ENCODE assay signal across 1 cellular context in the genomic region with DNA sequence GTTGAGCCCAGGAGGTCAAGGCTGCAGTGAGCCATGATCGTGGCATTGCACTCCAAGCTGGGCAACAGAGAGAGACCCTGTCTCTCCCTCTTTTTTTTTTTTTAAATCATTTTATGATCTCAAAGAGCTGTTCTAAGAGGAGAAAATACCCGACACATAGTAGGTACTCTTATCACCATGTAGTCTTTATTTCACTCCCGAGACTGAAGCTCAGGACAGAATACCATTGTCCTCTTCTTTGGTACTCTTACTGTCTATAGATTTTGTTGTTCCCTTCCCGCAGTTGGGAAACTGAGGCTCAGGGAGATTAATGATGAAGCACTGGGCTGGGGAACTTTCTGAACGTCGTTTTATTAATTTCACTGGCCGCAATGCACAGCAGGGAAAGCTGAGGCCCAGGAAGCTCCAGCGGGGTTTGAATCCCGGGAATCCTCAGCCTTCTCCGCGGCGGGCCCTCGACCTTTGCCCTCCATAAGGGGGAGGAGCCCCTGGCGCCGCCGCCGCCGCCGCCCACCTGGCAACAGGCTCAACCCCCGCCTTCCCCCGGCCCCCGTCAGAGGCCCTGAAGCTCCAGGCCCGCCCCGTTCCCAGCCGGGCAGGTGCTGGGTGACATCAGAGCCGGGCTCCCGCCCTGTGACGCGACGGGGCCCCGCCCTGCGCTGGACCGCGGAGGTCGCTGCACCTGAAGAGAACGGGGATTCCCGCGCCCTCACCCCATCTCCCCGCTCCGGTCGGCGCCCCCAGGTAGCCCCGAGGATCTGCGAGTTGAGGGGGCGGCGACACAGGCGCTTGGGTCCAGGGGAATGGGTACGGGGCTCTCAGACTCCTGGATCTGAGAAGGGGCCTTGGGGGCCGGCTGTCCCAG.
TF ChIP-seq lines count a peak whose summit lies in the region.

No MANE protein-coding gene starts in this region.

TF ChIP-seq in HepG2, 621 proteins besides CTCF, POLR2A, EP300 and RAD21 (continued from another document and continues in another):
- TF ChIP-seq, protein P1, sequence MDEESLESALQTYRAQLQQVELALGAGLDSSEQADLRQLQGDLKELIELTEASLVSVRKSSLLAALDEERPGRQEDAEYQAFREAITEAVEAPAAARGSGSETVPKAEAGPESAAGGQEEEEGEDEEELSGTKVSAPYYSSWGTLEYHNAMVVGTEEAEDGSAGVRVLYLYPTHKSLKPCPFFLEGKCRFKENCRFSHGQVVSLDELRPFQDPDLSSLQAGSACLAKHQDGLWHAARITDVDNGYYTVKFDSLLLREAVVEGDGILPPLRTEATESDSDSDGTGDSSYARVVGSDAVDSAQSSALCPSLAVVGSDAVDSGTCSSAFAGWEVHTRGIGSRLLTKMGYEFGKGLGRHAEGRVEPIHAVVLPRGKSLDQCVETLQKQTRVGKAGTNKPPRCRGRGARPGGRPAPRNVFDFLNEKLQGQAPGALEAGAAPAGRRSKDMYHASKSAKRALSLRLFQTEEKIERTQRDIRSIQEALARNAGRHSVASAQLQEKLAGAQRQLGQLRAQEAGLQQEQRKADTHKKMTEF (CRISPR knock-in tag; IDR thresholded peaks at IDR 0.05), result peak; percentile 33; the same call in 1 of the 2 replicates
- TF ChIP-seq TBX2 (CRISPR knock-in tag; IDR thresholded peaks at IDR 0.05; ENCODE audit: borderline replicate concordance) (peak; percentile 33; the same call in 1 of the 2 replicates), SAP130 (CRISPR knock-in tag; IDR thresholded peaks at IDR 0.05; ENCODE audit: low read depth) (peak; percentile 65), NR2F1 (CRISPR knock-in tag; IDR thresholded peaks at IDR 0.05) (peak in 1 of 2 experiments; percentile 29; a peak in 2 of 4 replicates), ZNF652 (CRISPR knock-in tag; IDR thresholded peaks at IDR 0.05; ENCODE audit: borderline replicate concordance, low read depth) (no peak), GABPB1 (CRISPR knock-in tag; IDR thresholded peaks at IDR 0.05) (peak; percentile 63; the same call in 1 of the 2 replicates), NFRKB (IDR thresholded peaks at IDR 0.05) (no peak), TOPORS (CRISPR knock-in tag; IDR thresholded peaks at IDR 0.05) (no peak), MXI1 (IDR thresholded peaks at IDR 0.05; ENCODE audit: borderline replicate concordance, low read depth, low read length) (peak; percentile 27; the same call in 1 of the 3 replicates), SP4 (CRISPR knock-in tag; IDR thresholded peaks at IDR 0.05) (peak; percentile 75), SP5 (CRISPR knock-in tag; IDR thresholded peaks at IDR 0.05; ENCODE audit: borderline replicate concordance, low read depth) (peak; percentile 69), RXRB (CRISPR knock-in tag; IDR thresholded peaks at IDR 0.05; ENCODE audit: borderline replicate concordance) (peak; percentile 60; the same call in 1 of the 2 replicates), ZNF143 (CRISPR knock-in tag; IDR thresholded peaks at IDR 0.05) (no peak), HNRNPK (IDR thresholded peaks at IDR 0.05; ENCODE audit: low read depth, low read length, poor library complexity, severe bottlenecking) (peak; percentile 63), GTF3A (CRISPR knock-in tag; conservative IDR thresholded peaks at IDR 0.05) (no peak), RARA (CRISPR knock-in tag; IDR thresholded peaks at IDR 0.05) (peak; percentile 7; the same call in 1 of the 2 replicates), RBFOX2 (IDR thresholded peaks at IDR 0.05; ENCODE audit: low read depth, low read length) (peak; percentile 57), ZBTB7A (CRISPR knock-in tag; IDR thresholded peaks at IDR 0.05) (no peak)
- TF ChIP-seq, protein P2, sequence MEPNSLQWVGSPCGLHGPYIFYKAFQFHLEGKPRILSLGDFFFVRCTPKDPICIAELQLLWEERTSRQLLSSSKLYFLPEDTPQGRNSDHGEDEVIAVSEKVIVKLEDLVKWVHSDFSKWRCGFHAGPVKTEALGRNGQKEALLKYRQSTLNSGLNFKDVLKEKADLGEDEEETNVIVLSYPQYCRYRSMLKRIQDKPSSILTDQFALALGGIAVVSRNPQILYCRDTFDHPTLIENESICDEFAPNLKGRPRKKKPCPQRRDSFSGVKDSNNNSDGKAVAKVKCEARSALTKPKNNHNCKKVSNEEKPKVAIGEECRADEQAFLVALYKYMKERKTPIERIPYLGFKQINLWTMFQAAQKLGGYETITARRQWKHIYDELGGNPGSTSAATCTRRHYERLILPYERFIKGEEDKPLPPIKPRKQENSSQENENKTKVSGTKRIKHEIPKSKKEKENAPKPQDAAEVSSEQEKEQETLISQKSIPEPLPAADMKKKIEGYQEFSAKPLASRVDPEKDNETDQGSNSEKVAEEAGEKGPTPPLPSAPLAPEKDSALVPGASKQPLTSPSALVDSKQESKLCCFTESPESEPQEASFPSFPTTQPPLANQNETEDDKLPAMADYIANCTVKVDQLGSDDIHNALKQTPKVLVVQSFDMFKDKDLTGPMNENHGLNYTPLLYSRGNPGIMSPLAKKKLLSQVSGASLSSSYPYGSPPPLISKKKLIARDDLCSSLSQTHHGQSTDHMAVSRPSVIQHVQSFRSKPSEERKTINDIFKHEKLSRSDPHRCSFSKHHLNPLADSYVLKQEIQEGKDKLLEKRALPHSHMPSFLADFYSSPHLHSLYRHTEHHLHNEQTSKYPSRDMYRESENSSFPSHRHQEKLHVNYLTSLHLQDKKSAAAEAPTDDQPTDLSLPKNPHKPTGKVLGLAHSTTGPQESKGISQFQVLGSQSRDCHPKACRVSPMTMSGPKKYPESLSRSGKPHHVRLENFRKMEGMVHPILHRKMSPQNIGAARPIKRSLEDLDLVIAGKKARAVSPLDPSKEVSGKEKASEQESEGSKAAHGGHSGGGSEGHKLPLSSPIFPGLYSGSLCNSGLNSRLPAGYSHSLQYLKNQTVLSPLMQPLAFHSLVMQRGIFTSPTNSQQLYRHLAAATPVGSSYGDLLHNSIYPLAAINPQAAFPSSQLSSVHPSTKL (CRISPR knock-in tag; IDR thresholded peaks at IDR 0.05), result peak; percentile 43; the same call in 1 of the 2 replicates
- TF ChIP-seq, protein P3, sequence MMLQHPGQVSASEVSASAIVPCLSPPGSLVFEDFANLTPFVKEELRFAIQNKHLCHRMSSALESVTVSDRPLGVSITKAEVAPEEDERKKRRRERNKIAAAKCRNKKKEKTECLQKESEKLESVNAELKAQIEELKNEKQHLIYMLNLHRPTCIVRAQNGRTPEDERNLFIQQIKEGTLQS (CRISPR knock-in tag; IDR thresholded peaks at IDR 0.05), result 0 out of 2 replicates have a peak, but pooled peaks have one; percentile 19
- TF ChIP-seq, protein P4, sequence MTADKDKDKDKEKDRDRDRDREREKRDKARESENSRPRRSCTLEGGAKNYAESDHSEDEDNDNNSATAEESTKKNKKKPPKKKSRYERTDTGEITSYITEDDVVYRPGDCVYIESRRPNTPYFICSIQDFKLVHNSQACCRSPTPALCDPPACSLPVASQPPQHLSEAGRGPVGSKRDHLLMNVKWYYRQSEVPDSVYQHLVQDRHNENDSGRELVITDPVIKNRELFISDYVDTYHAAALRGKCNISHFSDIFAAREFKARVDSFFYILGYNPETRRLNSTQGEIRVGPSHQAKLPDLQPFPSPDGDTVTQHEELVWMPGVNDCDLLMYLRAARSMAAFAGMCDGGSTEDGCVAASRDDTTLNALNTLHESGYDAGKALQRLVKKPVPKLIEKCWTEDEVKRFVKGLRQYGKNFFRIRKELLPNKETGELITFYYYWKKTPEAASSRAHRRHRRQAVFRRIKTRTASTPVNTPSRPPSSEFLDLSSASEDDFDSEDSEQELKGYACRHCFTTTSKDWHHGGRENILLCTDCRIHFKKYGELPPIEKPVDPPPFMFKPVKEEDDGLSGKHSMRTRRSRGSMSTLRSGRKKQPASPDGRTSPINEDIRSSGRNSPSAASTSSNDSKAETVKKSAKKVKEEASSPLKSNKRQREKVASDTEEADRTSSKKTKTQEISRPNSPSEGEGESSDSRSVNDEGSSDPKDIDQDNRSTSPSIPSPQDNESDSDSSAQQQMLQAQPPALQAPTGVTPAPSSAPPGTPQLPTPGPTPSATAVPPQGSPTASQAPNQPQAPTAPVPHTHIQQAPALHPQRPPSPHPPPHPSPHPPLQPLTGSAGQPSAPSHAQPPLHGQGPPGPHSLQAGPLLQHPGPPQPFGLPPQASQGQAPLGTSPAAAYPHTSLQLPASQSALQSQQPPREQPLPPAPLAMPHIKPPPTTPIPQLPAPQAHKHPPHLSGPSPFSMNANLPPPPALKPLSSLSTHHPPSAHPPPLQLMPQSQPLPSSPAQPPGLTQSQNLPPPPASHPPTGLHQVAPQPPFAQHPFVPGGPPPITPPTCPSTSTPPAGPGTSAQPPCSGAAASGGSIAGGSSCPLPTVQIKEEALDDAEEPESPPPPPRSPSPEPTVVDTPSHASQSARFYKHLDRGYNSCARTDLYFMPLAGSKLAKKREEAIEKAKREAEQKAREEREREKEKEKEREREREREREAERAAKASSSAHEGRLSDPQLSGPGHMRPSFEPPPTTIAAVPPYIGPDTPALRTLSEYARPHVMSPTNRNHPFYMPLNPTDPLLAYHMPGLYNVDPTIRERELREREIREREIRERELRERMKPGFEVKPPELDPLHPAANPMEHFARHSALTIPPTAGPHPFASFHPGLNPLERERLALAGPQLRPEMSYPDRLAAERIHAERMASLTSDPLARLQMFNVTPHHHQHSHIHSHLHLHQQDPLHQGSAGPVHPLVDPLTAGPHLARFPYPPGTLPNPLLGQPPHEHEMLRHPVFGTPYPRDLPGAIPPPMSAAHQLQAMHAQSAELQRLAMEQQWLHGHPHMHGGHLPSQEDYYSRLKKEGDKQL (CRISPR knock-in tag; IDR thresholded peaks at IDR 0.05; ENCODE audit: low read depth), result no peak
- TF ChIP-seq, protein P5, sequence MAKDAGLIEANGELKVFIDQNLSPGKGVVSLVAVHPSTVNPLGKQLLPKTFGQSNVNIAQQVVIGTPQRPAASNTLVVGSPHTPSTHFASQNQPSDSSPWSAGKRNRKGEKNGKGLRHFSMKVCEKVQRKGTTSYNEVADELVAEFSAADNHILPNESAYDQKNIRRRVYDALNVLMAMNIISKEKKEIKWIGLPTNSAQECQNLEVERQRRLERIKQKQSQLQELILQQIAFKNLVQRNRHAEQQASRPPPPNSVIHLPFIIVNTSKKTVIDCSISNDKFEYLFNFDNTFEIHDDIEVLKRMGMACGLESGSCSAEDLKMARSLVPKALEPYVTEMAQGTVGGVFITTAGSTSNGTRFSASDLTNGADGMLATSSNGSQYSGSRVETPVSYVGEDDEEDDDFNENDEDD (CRISPR knock-in tag; IDR thresholded peaks at IDR 0.05; ENCODE audit: borderline replicate concordance), result peak; percentile 60; the same call in 1 of the 2 replicates
- TF ChIP-seq, protein P6, sequence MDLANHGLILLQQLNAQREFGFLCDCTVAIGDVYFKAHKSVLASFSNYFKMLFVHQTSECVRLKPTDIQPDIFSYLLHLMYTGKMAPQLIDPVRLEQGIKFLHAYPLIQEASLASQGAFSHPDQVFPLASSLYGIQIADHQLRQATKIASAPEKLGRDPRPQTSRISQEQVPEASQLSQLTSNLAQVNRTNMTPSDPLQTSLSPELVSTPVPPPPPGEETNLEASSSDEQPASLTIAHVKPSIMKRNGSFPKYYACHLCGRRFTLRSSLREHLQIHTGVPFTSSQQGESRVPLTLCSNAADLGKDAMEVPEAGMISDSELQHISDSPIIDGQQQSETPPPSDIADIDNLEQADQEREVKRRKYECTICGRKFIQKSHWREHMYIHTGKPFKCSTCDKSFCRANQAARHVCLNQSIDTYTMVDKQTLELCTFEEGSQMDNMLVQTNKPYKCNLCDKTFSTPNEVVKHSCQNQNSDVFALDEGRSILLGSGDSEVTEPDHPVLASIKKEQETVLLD (CRISPR knock-in tag; IDR thresholded peaks at IDR 0.05; ENCODE audit: low read depth), result 0 out of 2 replicates have a peak, but pooled peaks have one; percentile 29
- TF ChIP-seq, protein P7, sequence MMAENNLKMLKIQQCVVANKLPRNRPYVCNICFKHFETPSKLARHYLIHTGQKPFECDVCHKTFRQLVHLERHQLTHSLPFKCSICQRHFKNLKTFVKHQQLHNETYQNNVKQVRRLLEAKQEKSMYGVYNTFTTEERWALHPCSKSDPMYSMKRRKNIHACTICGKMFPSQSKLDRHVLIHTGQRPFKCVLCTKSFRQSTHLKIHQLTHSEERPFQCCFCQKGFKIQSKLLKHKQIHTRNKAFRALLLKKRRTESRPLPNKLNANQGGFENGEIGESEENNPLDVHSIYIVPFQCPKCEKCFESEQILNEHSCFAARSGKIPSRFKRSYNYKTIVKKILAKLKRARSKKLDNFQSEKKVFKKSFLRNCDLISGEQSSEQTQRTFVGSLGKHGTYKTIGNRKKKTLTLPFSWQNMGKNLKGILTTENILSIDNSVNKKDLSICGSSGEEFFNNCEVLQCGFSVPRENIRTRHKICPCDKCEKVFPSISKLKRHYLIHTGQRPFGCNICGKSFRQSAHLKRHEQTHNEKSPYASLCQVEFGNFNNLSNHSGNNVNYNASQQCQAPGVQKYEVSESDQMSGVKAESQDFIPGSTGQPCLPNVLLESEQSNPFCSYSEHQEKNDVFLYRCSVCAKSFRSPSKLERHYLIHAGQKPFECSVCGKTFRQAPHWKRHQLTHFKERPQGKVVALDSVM (CRISPR knock-in tag; IDR thresholded peaks at IDR 0.05), result peak; percentile 84; the same call in 1 of the 2 replicates
- TF ChIP-seq, protein P8, sequence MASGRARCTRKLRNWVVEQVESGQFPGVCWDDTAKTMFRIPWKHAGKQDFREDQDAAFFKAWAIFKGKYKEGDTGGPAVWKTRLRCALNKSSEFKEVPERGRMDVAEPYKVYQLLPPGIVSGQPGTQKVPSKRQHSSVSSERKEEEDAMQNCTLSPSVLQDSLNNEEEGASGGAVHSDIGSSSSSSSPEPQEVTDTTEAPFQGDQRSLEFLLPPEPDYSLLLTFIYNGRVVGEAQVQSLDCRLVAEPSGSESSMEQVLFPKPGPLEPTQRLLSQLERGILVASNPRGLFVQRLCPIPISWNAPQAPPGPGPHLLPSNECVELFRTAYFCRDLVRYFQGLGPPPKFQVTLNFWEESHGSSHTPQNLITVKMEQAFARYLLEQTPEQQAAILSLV (CRISPR knock-in tag; IDR thresholded peaks at IDR 0.05; ENCODE audit: borderline replicate concordance), result 0 out of 2 replicates have a peak, but pooled peaks have one; percentile 21
- TF ChIP-seq, protein P9, sequence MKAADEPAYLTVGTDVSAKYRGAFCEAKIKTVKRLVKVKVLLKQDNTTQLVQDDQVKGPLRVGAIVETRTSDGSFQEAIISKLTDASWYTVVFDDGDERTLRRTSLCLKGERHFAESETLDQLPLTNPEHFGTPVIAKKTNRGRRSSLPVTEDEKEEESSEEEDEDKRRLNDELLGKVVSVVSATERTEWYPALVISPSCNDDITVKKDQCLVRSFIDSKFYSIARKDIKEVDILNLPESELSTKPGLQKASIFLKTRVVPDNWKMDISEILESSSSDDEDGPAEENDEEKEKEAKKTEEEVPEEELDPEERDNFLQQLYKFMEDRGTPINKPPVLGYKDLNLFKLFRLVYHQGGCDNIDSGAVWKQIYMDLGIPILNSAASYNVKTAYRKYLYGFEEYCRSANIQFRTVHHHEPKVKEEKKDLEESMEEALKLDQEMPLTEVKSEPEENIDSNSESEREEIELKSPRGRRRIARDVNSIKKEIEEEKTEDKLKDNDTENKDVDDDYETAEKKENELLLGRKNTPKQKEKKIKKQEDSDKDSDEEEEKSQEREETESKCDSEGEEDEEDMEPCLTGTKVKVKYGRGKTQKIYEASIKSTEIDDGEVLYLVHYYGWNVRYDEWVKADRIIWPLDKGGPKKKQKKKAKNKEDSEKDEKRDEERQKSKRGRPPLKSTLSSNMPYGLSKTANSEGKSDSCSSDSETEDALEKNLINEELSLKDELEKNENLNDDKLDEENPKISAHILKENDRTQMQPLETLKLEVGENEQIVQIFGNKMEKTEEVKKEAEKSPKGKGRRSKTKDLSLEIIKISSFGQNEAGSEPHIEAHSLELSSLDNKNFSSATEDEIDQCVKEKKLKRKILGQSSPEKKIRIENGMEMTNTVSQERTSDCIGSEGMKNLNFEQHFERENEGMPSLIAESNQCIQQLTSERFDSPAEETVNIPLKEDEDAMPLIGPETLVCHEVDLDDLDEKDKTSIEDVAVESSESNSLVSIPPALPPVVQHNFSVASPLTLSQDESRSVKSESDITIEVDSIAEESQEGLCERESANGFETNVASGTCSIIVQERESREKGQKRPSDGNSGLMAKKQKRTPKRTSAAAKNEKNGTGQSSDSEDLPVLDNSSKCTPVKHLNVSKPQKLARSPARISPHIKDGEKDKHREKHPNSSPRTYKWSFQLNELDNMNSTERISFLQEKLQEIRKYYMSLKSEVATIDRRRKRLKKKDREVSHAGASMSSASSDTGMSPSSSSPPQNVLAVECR (CRISPR knock-in tag; IDR thresholded peaks at IDR 0.05; ENCODE audit: borderline replicate concordance), result peak; percentile 27; the same call in 1 of the 2 replicates
